9 cellular contexts compared by ENCODE assay signal in genomic region chr2:241108271-241109209, GRCh38. TPM values are rescaled to one million over a fixed set of nuclear protein-coding genes. Genes with fewer than 3 reads are reported as not detected.
DNase-seq lines count a peak whose midpoint lies in the region; ATAC-seq and TF ChIP-seq lines count a peak whose summit lies in the region.
"Had no signal": no experiment of that assay in that cellular context is flagged by ENCODE, and none has a peak within 500 bp of the region (broad histone marks: within the 10 kb centered on the region; RNA-seq: fewer than 3 reads in every experiment).

No MANE protein-coding gene starts in this region.

- POLR2A ChIA-PET in CD8-positive, alpha-beta T cell (lab: Charles Lee), result interaction anchor here (0.5 to 10.5 kb wide), 12 partner anchors 9 to 529 kb away, joined by 3 to 139 read pairs (median 4); partner anchors contain the start of genes ATG4B, HDLBP, PASK and PPP1R7

- peak in 4 of 7 experiments; percentile 42 to 79 (median 55) for DNase-seq in CD8-positive, alpha-beta T cell
- peak in 1 of 2 donors; percentile 50 for DNase-seq in central memory CD8-positive, alpha-beta T cell (ENCODE audit: low spot score in 2 of 2)
- no peak for DNase-seq in nephron progenitor cell
- no peak for DNase-seq in medulla oblongata (ENCODE audit: extremely low spot score)
- DNase-seq in NCI-H2029 treated with DMSO at 0.1 percent for 48 hours (lab: John Stamatoyannopoulos, UW), result no peak

- H3K36me3 ChIP-seq in CD8-positive, alpha-beta T cell (ENCODE audit: insufficient read depth, low read length), result peaks cover 14% of the 10 kb centered on the region

- no peaks in the 10 kb centered on the region for H3K9me3 ChIP-seq in CD8-positive, alpha-beta T cell (ENCODE audit: low read length)

- peak overlapping the region; percentile 72 for H3K27ac ChIP-seq in CD8-positive, alpha-beta T cell (ENCODE audit: low read depth, low read length)

- TF ChIP-seq CTCF in CD8-positive, alpha-beta T cell (IDR thresholded peaks at IDR 0.05), result no peak
- no peak for TF ChIP-seq CTCF in nephron progenitor cell (IDR thresholded peaks at IDR 0.05)

- peaks cover 83% of the 10 kb centered on the region for H3K4me1 ChIP-seq in CD8-positive, alpha-beta T cell (ENCODE audit: insufficient read depth, low read length)

- no peaks in the 10 kb centered on the region for H3K27me3 Mint-ChIP-seq in CD8-positive, alpha-beta T cell (ENCODE audit: low read depth)
- H3K27me3 Mint-ChIP-seq in central memory CD8-positive, alpha-beta T cell, result no peaks in the 10 kb centered on the region
- H3K27me3 Mint-ChIP-seq in nephron progenitor cell (ENCODE audit: low read depth, poor library complexity), result peaks cover 3% of the 10 kb centered on the region

- CTCF ChIA-PET in CD8-positive, alpha-beta T cell (lab: Charles Lee), result interaction anchor here (2.3 kb wide), 1 partner anchor 42 kb away, joined by 11 read pairs; the partner anchor contains the start of gene PPP1R7

- H3K27ac Mint-ChIP-seq in CD8-positive, alpha-beta T cell, result peak overlapping the region; percentile 98
- H3K27ac Mint-ChIP-seq in central memory CD8-positive, alpha-beta T cell (ENCODE audit: low read depth), result peak overlapping the region; percentile 94
- peak overlapping the region; percentile 93 for H3K27ac Mint-ChIP-seq in nephron progenitor cell

- ATAC-seq in CD8-positive, alpha-beta T cell, result peak; percentile 21
- ATAC-seq in central memory CD8-positive, alpha-beta T cell (replicated peaks; ENCODE audit: extremely low read depth, poor library complexity, severe bottlenecking), result peak; percentile 27
- ATAC-seq in HG03521 (IDR thresholded peaks at IDR 0.05; ENCODE audit: unreplicated experiment), result no peak
- ATAC-seq in GM19452 (IDR thresholded peaks at IDR 0.05; ENCODE audit: unreplicated experiment), result no peak

- intact Hi-C loops in CD8-positive, alpha-beta T cell (cut with DNase I, micrococcal nuclease), result loop anchor here in 1 of 2 experiments (1.0 to 10.0 kb wide), 2 partner anchors 13 to 544 kb away; partner anchors contain the start of genes DUSP28 and RNPEPL1

- H3K4me3 Mint-ChIP-seq in CD8-positive, alpha-beta T cell, result peak overlapping the region; percentile 97
- peak overlapping the region; percentile 78 for H3K4me3 Mint-ChIP-seq in central memory CD8-positive, alpha-beta T cell
- H3K4me3 Mint-ChIP-seq in nephron progenitor cell, result no peak overlapping the region

- H3K9me3 Mint-ChIP-seq in CD8-positive, alpha-beta T cell, result peaks cover 2% of the 10 kb centered on the region
- H3K9me3 Mint-ChIP-seq in central memory CD8-positive, alpha-beta T cell, result no peaks in the 10 kb centered on the region
- H3K9me3 Mint-ChIP-seq in nephron progenitor cell, result no peaks in the 10 kb centered on the region

- H3K36me3 Mint-ChIP-seq in CD8-positive, alpha-beta T cell, result peaks cover 59% of the 10 kb centered on the region
- peaks cover 23% of the 10 kb centered on the region for H3K36me3 Mint-ChIP-seq in central memory CD8-positive, alpha-beta T cell (ENCODE audit: insufficient read depth)
- H3K36me3 Mint-ChIP-seq in nephron progenitor cell (ENCODE audit: low read depth), result peaks cover 8% of the 10 kb centered on the region

- peak overlapping the region; percentile 67 for H3K4me3 ChIP-seq in CD8-positive, alpha-beta T cell (ENCODE audit: low read depth, low read length)
- H3K4me3 ChIP-seq: smooth muscle cell had no signal

- H3K27me3 ChIP-seq in CD8-positive, alpha-beta T cell (ENCODE audit: insufficient read depth, low read length), result no peaks in the 10 kb centered on the region

- peaks cover 85% of the 10 kb centered on the region for H3K4me1 Mint-ChIP-seq in CD8-positive, alpha-beta T cell (ENCODE audit: low read depth)
- H3K4me1 Mint-ChIP-seq in central memory CD8-positive, alpha-beta T cell, result peaks cover 55% of the 10 kb centered on the region
- peaks cover under 1% of the 10 kb centered on the region for H3K4me1 Mint-ChIP-seq in nephron progenitor cell

TF ChIP-seq in PFSK-1, 5 proteins besides CTCF, POLR2A, EP300 and RAD21:
- TF ChIP-seq POLR2AphosphoS5 (IDR thresholded peaks at IDR 0.05; ENCODE audit: low read depth, low read length) (no peak), TAF1 (IDR thresholded peaks at IDR 0.05; ENCODE audit: borderline replicate concordance, insufficient read depth, low read length) (no peak), FOXP2 (optimal IDR thresholded peaks at IDR 0.05; ENCODE audit: borderline replicate concordance, extremely low read depth, extremely low read length, insufficient read depth) (peak; percentile 11), REST (IDR thresholded peaks at IDR 0.05; ENCODE audit: insufficient read depth in 1 of 2, low read depth in 2 of 2, low read length in 2 of 2) (no peak)

RNA-seq across cellular contexts. Expression of gene MTERF4, which starts 6.5 kb away (rescaled TPM):
- total RNA-seq in CD8-positive, alpha-beta T cell, result 100 to 1,000 TPM in 1 of 2 experiments, 10 to 100 TPM in 1; 100.0 to 102 TPM
- 32.2 TPM for polyA plus RNA-seq in PFSK-1 (2012; ENCODE audit: insufficient read length, low read depth)

RNA-seq across cellular contexts. Expression of gene PASK, which starts 40.7 kb away (rescaled TPM):
- 100 to 1,000 TPM; 306 to 329 TPM for total RNA-seq in CD8-positive, alpha-beta T cell
- polyA plus RNA-seq in PFSK-1 (2012; ENCODE audit: insufficient read length, low read depth), result 4.4 TPM

RNA-seq across cellular contexts. Expression of gene PPP1R7, which starts 41.7 kb away (rescaled TPM):
- 10 to 100 TPM; 47.5 to 50.9 TPM for total RNA-seq in CD8-positive, alpha-beta T cell
- 142 TPM for polyA plus RNA-seq in PFSK-1 (2012; ENCODE audit: insufficient read length, low read depth)

Comparison
In these comparisons a context has a peak if more than half of its experiments do, and no peak if none do; other contexts are left out.
1. ATAC-seq: peak in CD8-positive, alpha-beta T cell (single experiment) and central memory CD8-positive, alpha-beta T cell (single experiment); none in HG03521 (single experiment) and GM19452 (single experiment).
2. DNase-seq: peak in CD8-positive, alpha-beta T cell (4 of 7); none in nephron progenitor cell (single experiment), medulla oblongata (single experiment) and NCI-H2029 treated with DMSO at 0.1 percent for 48 hours (single experiment).
3. Peak in every context shown above with its lines, with median percentiles within 50 percentile points of each other: H3K27ac Mint-ChIP-seq.